In the genomic region with DNA sequence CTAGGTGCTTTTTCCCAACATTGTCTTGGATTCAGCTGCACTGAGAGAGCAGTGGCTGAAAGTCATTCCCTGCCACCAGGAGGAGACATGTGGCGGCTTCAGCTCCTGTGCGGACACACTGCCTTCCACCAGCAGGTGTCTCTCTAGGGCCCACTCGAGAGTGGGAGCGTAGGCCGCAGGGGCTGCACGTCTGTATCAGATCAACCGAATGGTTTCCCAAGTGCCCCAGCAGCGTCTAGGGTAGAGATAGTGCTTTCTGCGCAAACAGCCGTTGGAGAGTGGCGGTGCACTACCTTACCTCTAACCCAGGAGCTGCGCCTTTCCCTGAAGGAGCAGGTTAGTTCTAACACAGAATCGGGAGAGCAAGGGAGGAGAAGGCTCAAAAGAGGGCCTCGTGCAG, we compare ENCODE assay signal across 1 cellular context.
TF ChIP-seq lines count a peak whose summit lies in the region.

No MANE protein-coding gene starts in this region.

TF ChIP-seq in K562, 482 proteins besides CTCF, POLR2A, EP300 and RAD21 (continued from another document and continues in another):
- no peak for TF ChIP-seq PML (IDR thresholded peaks at IDR 0.05; ENCODE audit: low read length)
- 0 out of 4 replicates have a peak, but pooled peaks of 1 of the 2 experiments have one; percentile 15 for TF ChIP-seq TBL1XR1 (IDR thresholded peaks at IDR 0.05; ENCODE audit: low read length in 2 of 2)
- peak; percentile 78 for TF ChIP-seq ZFX (CRISPR knock-in tag; IDR thresholded peaks at IDR 0.05)
- TF ChIP-seq ZNF12 (CRISPR knock-in tag; IDR thresholded peaks at IDR 0.05): 0 out of 2 replicates have a peak, but pooled peaks have one; percentile 51
- TF ChIP-seq, protein P1, sequence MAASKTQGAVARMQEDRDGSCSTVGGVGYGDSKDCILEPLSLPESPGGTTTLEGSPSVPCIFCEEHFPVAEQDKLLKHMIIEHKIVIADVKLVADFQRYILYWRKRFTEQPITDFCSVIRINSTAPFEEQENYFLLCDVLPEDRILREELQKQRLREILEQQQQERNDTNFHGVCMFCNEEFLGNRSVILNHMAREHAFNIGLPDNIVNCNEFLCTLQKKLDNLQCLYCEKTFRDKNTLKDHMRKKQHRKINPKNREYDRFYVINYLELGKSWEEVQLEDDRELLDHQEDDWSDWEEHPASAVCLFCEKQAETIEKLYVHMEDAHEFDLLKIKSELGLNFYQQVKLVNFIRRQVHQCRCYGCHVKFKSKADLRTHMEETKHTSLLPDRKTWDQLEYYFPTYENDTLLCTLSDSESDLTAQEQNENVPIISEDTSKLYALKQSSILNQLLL (CRISPR knock-in tag; IDR thresholded peaks at IDR 0.05; ENCODE audit: borderline replicate concordance): no peak
- TF ChIP-seq CBFB (CRISPR knock-in tag; IDR thresholded peaks at IDR 0.05): peak; percentile 88; the same call in 1 of the 2 replicates
- no peak for TF ChIP-seq IFI16 (CRISPR knock-in tag; IDR thresholded peaks at IDR 0.05)
- TF ChIP-seq, protein P2, sequence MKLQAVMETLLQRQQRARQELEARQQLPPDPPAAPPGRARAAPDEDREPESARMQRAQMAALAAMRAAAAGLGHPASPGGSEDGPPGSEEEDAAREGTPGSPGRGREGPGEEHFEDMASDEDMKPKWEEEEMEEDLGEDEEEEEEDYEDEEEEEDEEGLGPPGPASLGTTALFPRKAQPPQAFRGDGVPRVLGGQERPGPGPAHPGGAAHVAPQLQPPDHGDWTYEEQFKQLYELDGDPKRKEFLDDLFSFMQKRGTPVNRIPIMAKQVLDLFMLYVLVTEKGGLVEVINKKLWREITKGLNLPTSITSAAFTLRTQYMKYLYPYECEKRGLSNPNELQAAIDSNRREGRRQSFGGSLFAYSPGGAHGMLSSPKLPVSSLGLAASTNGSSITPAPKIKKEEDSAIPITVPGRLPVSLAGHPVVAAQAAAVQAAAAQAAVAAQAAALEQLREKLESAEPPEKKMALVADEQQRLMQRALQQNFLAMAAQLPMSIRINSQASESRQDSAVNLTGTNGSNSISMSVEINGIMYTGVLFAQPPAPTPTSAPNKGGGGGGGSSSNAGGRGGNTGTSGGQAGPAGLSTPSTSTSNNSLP (IDR thresholded peaks at IDR 0.05; ENCODE audit: borderline replicate concordance, low read depth, low read length): no peak
- TF ChIP-seq, protein P3, sequence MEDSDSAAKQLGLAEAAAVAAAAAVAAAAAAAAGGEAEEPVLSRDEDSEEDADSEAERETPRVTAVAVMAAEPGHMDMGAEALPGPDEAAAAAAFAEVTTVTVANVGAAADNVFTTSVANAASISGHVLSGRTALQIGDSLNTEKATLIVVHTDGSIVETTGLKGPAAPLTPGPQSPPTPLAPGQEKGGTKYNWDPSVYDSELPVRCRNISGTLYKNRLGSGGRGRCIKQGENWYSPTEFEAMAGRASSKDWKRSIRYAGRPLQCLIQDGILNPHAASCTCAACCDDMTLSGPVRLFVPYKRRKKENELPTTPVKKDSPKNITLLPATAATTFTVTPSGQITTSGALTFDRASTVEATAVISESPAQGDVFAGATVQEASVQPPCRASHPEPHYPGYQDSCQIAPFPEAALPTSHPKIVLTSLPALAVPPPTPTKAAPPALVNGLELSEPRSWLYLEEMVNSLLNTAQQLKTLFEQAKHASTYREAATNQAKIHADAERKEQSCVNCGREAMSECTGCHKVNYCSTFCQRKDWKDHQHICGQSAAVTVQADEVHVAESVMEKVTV (CRISPR knock-in tag; IDR thresholded peaks at IDR 0.05): peak; percentile 68; the same call in 1 of the 2 replicates
- TF ChIP-seq ZNF263 (CRISPR knock-in tag; IDR thresholded peaks at IDR 0.05; ENCODE audit: borderline replicate concordance): peak; percentile 45; the same call in 1 of the 2 replicates
- no peak for TF ChIP-seq SPI1 (IDR thresholded peaks at IDR 0.05; ENCODE audit: borderline replicate concordance, low read depth, low read length)
- TF ChIP-seq ARID1B (IDR thresholded peaks at IDR 0.05): 0 out of 2 replicates have a peak, but pooled peaks have one; percentile 20
- TF ChIP-seq NR3C1 (CRISPR knock-in tag; IDR thresholded peaks at IDR 0.05): no peak
- TF ChIP-seq BHLHE40 (IDR thresholded peaks at IDR 0.05; ENCODE audit: low read length): peak; percentile 15
- TF ChIP-seq, protein P4, sequence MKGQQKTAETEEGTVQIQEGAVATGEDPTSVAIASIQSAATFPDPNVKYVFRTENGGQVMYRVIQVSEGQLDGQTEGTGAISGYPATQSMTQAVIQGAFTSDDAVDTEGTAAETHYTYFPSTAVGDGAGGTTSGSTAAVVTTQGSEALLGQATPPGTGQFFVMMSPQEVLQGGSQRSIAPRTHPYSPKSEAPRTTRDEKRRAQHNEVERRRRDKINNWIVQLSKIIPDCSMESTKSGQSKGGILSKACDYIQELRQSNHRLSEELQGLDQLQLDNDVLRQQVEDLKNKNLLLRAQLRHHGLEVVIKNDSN (CRISPR knock-in tag; IDR thresholded peaks at IDR 0.05): peak; percentile 39; the same call in 1 of the 2 replicates
- peak; percentile 71; the same call in 1 of the 2 replicates for TF ChIP-seq L3MBTL2 (IDR thresholded peaks at IDR 0.05)
- peak in 1 of 2 experiments; percentile 74; a peak in 2 of 4 replicates for TF ChIP-seq MAZ (CRISPR knock-in tag; conservative IDR thresholded peaks at IDR 0.05 in 1 of 2, IDR thresholded peaks at IDR 0.05 in 1 of 2)
- TF ChIP-seq PURB (CRISPR knock-in tag; IDR thresholded peaks at IDR 0.05; ENCODE audit: low read depth): no peak
- TF ChIP-seq, protein P5, sequence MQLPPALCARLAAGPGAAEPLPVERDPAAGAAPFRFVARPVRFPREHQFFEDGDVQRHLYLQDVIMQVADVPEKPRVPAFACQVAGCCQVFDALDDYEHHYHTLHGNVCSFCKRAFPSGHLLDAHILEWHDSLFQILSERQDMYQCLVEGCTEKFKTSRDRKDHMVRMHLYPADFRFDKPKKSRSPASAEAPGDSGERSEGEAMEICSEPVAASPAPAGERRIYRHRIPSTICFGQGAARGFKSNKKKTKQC (CRISPR knock-in tag; IDR thresholded peaks at IDR 0.05): no peak
- TF ChIP-seq, protein P6, sequence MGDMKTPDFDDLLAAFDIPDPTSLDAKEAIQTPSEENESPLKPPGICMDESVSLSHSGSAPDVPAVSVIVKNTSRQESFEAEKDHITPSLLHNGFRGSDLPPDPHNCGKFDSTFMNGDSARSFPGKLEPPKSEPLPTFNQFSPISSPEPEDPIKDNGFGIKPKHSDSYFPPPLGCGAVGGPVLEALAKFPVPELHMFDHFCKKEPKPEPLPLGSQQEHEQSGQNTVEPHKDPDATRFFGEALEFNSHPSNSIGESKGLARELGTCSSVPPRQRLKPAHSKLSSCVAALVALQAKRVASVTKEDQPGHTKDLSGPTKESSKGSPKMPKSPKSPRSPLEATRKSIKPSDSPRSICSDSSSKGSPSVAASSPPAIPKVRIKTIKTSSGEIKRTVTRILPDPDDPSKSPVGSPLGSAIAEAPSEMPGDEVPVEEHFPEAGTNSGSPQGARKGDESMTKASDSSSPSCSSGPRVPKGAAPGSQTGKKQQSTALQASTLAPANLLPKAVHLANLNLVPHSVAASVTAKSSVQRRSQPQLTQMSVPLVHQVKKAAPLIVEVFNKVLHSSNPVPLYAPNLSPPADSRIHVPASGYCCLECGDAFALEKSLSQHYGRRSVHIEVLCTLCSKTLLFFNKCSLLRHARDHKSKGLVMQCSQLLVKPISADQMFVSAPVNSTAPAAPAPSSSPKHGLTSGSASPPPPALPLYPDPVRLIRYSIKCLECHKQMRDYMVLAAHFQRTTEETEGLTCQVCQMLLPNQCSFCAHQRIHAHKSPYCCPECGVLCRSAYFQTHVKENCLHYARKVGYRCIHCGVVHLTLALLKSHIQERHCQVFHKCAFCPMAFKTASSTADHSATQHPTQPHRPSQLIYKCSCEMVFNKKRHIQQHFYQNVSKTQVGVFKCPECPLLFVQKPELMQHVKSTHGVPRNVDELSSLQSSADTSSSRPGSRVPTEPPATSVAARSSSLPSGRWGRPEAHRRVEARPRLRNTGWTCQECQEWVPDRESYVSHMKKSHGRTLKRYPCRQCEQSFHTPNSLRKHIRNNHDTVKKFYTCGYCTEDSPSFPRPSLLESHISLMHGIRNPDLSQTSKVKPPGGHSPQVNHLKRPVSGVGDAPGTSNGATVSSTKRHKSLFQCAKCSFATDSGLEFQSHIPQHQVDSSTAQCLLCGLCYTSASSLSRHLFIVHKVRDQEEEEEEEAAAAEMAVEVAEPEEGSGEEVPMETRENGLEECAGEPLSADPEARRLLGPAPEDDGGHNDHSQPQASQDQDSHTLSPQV (IDR thresholded peaks at IDR 0.05): peak; percentile 45; the same call in 1 of the 2 replicates
- peak; percentile 45; the same call in 1 of the 2 replicates for TF ChIP-seq CC2D1A (IDR thresholded peaks at IDR 0.05)
- TF ChIP-seq NFE2 (IDR thresholded peaks at IDR 0.05; ENCODE audit: low read depth): 0 out of 2 replicates have a peak, but pooled peaks have one; percentile 11
- TF ChIP-seq ZNF384 (IDR thresholded peaks at IDR 0.05; ENCODE audit: low read depth, low read length): peak; percentile 34; the same call in 1 of the 2 replicates
- TF ChIP-seq TBP (optimal IDR thresholded peaks at IDR 0.05; ENCODE audit: low read depth, low read length): peak; percentile 19
- TF ChIP-seq KLF16 (IDR thresholded peaks at IDR 0.05): peak; percentile 48; the same call in 1 of the 2 replicates
- TF ChIP-seq RB1 (IDR thresholded peaks at IDR 0.05; ENCODE audit: low read depth): peak; percentile 60; the same call in 1 of the 2 replicates
- peak; percentile 41; the same call in 1 of the 2 replicates for TF ChIP-seq BCOR (IDR thresholded peaks at IDR 0.05)
- peak; percentile 23; the same call in 1 of the 2 replicates for TF ChIP-seq EP400 (IDR thresholded peaks at IDR 0.05)
- TF ChIP-seq DPF2 (IDR thresholded peaks at IDR 0.05): peak; percentile 72
- no peak for TF ChIP-seq ZNF584 (CRISPR knock-in tag; IDR thresholded peaks at IDR 0.05; ENCODE audit: low read depth)
- TF ChIP-seq ZNF143 (CRISPR knock-in tag; IDR thresholded peaks at IDR 0.05): peak; percentile 64
- TF ChIP-seq CTBP1 (IDR thresholded peaks at IDR 0.05; ENCODE audit: borderline replicate concordance): peak; percentile 46; the same call in 1 of the 2 replicates
- TF ChIP-seq, protein P7, sequence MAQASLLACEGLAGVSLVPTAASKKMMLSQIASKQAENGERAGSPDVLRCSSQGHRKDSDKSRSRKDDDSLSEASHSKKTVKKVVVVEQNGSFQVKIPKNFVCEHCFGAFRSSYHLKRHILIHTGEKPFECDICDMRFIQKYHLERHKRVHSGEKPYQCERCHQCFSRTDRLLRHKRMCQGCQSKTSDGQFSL (CRISPR knock-in tag; IDR thresholded peaks at IDR 0.05): peak; percentile 53; the same call in 1 of the 2 replicates
- TF ChIP-seq, protein P7 (tag; IDR thresholded peaks at IDR 0.05): no peak
- no peak for TF ChIP-seq ZNF124 (CRISPR knock-in tag; IDR thresholded peaks at IDR 0.05)
- TF ChIP-seq JUN (IDR thresholded peaks at IDR 0.05; ENCODE audit: borderline replicate concordance, low read depth, low read length): peak; percentile 33; the same call in 1 of the 2 replicates
- no peak for TF ChIP-seq JUN (CRISPR knock-in tag; IDR thresholded peaks at IDR 0.05; ENCODE audit: borderline replicate concordance)
- TF ChIP-seq, protein P8, sequence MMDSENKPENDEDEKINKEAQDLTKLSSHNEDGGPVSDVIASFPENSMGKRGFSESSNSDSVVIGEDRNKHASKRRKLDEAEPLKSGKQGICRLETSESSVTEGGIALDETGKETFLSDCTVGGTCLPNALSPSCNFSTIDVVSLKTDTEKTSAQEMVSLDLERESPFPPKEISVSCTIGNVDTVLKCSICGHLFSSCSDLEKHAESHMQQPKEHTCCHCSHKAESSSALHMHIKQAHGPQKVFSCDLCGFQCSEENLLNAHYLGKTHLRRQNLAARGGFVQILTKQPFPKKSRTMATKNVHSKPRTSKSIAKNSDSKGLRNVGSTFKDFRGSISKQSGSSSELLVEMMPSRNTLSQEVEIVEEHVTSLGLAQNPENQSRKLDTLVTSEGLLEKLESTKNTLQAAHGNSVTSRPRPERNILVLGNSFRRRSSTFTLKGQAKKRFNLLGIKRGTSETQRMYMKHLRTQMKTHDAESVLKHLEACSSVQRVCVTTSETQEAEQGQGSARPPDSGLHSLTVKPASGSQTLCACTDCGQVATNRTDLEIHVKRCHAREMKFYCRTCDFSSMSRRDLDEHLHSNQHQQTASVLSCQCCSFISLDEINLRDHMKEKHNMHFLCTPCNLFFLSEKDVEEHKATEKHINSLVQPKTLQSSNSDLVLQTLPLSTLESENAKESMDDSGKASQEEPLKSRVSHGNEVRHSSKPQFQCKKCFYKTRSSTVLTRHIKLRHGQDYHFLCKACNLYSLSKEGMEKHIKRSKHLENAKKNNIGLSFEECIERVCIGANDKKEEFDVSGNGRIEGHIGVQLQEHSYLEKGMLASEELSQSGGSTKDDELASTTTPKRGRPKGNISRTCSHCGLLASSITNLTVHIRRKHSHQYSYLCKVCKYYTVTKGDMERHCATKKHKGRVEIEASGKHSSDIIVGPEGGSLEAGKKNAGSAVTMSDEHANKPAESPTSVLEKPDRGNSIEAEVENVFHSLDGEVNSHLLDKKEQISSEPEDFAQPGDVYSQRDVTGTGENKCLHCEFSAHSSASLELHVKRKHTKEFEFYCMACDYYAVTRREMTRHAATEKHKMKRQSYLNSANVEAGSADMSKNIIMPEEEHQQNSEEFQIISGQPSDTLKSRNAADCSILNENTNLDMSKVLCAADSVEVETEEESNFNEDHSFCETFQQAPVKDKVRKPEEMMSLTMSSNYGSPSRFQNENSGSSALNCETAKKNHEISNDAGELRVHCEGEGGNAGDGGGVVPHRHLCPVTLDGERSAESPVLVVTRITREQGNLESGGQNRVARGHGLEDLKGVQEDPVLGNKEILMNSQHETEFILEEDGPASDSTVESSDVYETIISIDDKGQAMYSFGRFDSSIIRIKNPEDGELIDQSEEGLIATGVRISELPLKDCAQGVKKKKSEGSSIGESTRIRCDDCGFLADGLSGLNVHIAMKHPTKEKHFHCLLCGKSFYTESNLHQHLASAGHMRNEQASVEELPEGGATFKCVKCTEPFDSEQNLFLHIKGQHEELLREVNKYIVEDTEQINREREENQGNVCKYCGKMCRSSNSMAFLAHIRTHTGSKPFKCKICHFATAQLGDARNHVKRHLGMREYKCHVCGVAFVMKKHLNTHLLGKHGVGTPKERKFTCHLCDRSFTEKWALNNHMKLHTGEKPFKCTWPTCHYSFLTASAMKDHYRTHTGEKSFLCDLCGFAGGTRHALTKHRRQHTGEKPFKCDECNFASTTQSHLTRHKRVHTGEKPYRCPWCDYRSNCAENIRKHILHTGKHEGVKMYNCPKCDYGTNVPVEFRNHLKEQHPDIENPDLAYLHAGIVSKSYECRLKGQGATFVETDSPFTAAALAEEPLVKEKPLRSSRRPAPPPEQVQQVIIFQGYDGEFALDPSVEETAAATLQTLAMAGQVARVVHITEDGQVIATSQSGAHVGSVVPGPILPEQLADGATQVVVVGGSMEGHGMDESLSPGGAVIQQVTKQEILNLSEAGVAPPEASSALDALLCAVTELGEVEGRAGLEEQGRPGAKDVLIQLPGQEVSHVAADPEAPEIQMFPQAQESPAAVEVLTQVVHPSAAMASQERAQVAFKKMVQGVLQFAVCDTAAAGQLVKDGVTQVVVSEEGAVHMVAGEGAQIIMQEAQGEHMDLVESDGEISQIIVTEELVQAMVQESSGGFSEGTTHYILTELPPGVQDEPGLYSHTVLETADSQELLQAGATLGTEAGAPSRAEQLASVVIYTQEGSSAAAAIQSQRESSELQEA (IDR thresholded peaks at IDR 0.05; ENCODE audit: low read depth): no peak
- TF ChIP-seq JUND (IDR thresholded peaks at IDR 0.05; ENCODE audit: borderline replicate concordance, low read depth, low read length): peak; percentile 52; the same call in 1 of the 2 replicates
- TF ChIP-seq JUND (tag; IDR thresholded peaks at IDR 0.05; ENCODE audit: borderline replicate concordance, low read depth, low read length): no peak; the same call in 2 of the 3 replicates
- no peak for TF ChIP-seq NFYB (IDR thresholded peaks at IDR 0.05; ENCODE audit: extremely low read depth, insufficient read length)
- 0 out of 2 replicates have a peak, but pooled peaks have one; percentile 13 for TF ChIP-seq SOX6 (IDR thresholded peaks at IDR 0.05)
